24 cellular contexts compared by ENCODE assay signal in genomic region chr2:36993841-36994620, GRCh38. TPM values are rescaled to one million over a fixed set of nuclear protein-coding genes. Genes with fewer than 3 reads are reported as not detected.
DNase-seq lines count a peak whose midpoint lies in the region; ATAC-seq and TF ChIP-seq lines count a peak whose summit lies in the region.
"Had no signal": no experiment of that assay in that cellular context is flagged by ENCODE, and none has a peak within 500 bp of the region (broad histone marks: within the 10 kb centered on the region; RNA-seq: fewer than 3 reads in every experiment).

No MANE protein-coding gene starts in this region.

- BruUV-seq in A673 (replicated peaks; lab: Mats Ljungman, UMichigan), result no TSS peak

- H3K4me3 ChIP-seq in A673 (ENCODE audit: low read depth, low read length, poor library complexity, severe bottlenecking), result no peak overlapping the region
- H3K4me3 ChIP-seq in heart left ventricle, result no peak overlapping the region
- H3K4me3 ChIP-seq: BLaER1, SK-N-MC had no signal

- TF ChIP-seq CTCF in A673 (conservative IDR thresholded peaks at IDR 0.05; ENCODE audit: low read depth, low read length) (no peak), foreskin keratinocyte (conservative IDR thresholded peaks at IDR 0.05) (no peak), heart left ventricle (IDR thresholded peaks at IDR 0.05) (no peak)

- H3K9me3 ChIP-seq in A673 (ENCODE audit: low read depth, low read length, poor library complexity, severe bottlenecking) (no peaks in the 10 kb centered on the region), heart left ventricle (no peaks in the 10 kb centered on the region)
- H3K9me3 ChIP-seq: BLaER1 had no signal

- no peak for TF ChIP-seq POLR2A in heart left ventricle (IDR thresholded peaks at IDR 0.05)

- no peaks in the 10 kb centered on the region for H3K27me3 ChIP-seq in A673 (replicated peaks; ENCODE audit: insufficient read depth, low read depth, low read length, poor library complexity)
- no peaks in the 10 kb centered on the region for H3K27me3 ChIP-seq in foreskin keratinocyte
- H3K27me3 ChIP-seq in heart left ventricle, result no peaks in the 10 kb centered on the region
- H3K27me3 ChIP-seq: BLaER1 had no signal

- CTCF ChIA-PET in A673 (lab: Charles Lee), result no interaction called here

- H3K36me3 ChIP-seq in A673 (ENCODE audit: insufficient read depth, low read length, poor library complexity, severe bottlenecking), result peaks cover 3% of the 10 kb centered on the region
- peaks cover 0 to 88% (median 56%) of the 10 kb centered on the region in 9 donors for H3K36me3 ChIP-seq in heart left ventricle

- 82 to 89% (median 87%) methylated on average over 6 of the region's 6 CpGs for WGBS in heart left ventricle, 4 donors

- intact Hi-C loops in A673 (cut with micrococcal nuclease; ENCODE audit: unreplicated experiment) (no loop called here), heart left ventricle (cut with DNase I) (no loop called here)

- POLR2A ChIA-PET in A673 (lab: Charles Lee; ENCODE audit: low non-redundant PET), result no interaction called here

- ATAC-seq in foreskin keratinocyte (peak; percentile 41), HG02938 (IDR thresholded peaks at IDR 0.05; ENCODE audit: unreplicated experiment) (no peak), heart left ventricle (no peak), HG02610 (IDR thresholded peaks at IDR 0.05; ENCODE audit: unreplicated experiment) (no peak)
- ATAC-seq: HepG2 had no signal

- no peaks in the 10 kb centered on the region for H3K4me1 ChIP-seq in A673 (ENCODE audit: insufficient read depth, low read length, poor library complexity, severe bottlenecking)
- H3K4me1 ChIP-seq in foreskin keratinocyte, result peaks cover 7% of the 10 kb centered on the region
- H3K4me1 ChIP-seq in heart left ventricle, result no peaks in the 10 kb centered on the region
- H3K4me1 ChIP-seq: BLaER1 had no signal

- DNase-seq in A673 (ENCODE audit: low spot score) (peak; percentile 4), amniotic epithelial cell (ENCODE audit: low read depth) (peak; percentile 19), fibroblast of gingiva (ENCODE audit: low read depth) (peak; percentile 64), foreskin keratinocyte (peak; percentile 19 to 41), heart left ventricle (no peak)
- DNase-seq in activated naive CD4-positive, alpha-beta T cell (lab: John Stamatoyannopoulos, UW), result no peak
- DNase-seq: CD4-positive, CD25-positive, alpha-beta regulatory T cell; DMS153; DND-41; HCEC 1CT; Kasumi-1; NCI-H1092 treated with DMSO at 0.1 percent for 48 hours; NCI-H146; NCI-H2029; NCI-H446; NCI-H524 treated with DMSO at 0.1 percent for 48 hours; NCI-H774; SIG-M5 had no signal

- H3K27ac ChIP-seq in A673 (ENCODE audit: low read depth, low read length, poor library complexity, severe bottlenecking) (no peak overlapping the region), foreskin keratinocyte (no peak overlapping the region), heart left ventricle (no peak overlapping the region)
- H3K27ac ChIP-seq: 22Rv1, BLaER1, SK-N-MC had no signal

RNA-seq across cellular contexts. Expression of gene STRN, which starts 27.7 kb away (rescaled TPM):
- 36.1 TPM in 2 replicates for total RNA-seq in A673 (2021)
- 22.7 and 24.3 TPM in 2 replicates for total RNA-seq in foreskin keratinocyte
- 3.1 and 3.9 TPM in 2 replicates for polyA plus RNA-seq in foreskin keratinocyte
- total RNA-seq in heart left ventricle, result 100 to 1,000 TPM in 1 of 9 donors, 10 to 100 TPM in 8; 39.6 to 101 (median 62.8) TPM
- 10 to 100 TPM in 1 of 2 donors, 1 to 10 TPM in 1; 9.2 to 39.7 TPM for polyA plus RNA-seq in heart left ventricle

Comparison
In these comparisons a context has a peak if more than half of its experiments do, and no peak if none do; other contexts are left out.
1. DNase-seq: peak in A673 (single experiment), amniotic epithelial cell (single experiment), fibroblast of gingiva (single experiment) and foreskin keratinocyte (2 of 2); none in heart left ventricle (0 of 5) and activated naive CD4-positive, alpha-beta T cell (0 of 4).